16 cellular contexts compared by ENCODE assay signal in the genomic region with DNA sequence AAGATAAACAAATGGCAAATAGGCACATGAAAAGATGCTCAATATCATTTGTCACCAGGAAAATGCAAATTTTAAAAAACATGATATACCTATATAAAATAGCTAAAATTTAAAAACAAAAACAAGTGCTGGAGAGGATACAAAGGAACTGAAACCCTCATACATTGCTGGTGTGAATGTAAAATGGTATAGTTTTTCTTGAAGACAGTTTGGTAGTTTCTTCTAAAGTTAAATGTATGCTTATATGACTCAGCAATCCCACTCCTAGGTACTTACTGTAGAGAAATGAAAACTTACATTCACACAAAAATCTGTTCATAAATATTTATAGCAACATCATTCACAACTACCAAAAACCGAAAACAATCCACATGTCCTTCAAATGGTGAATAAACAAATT. TPM values are rescaled to one million over a fixed set of nuclear protein-coding genes. Genes with fewer than 3 reads are reported as not detected.
DNase-seq lines count a peak whose midpoint lies in the region; ATAC-seq, FAIRE-seq and TF ChIP-seq lines count a peak whose summit lies in the region.
"Had no signal": no experiment of that assay in that cellular context is flagged by ENCODE, and none has a peak within 500 bp of the region (broad histone marks: within the 10 kb centered on the region; RNA-seq: fewer than 3 reads in every experiment).

No MANE protein-coding gene starts in this region.

- H3K9me3 Mint-ChIP-seq in activated T-cell treated with anti-CD3 and anti-CD28 coated beads, Interleukin-2, amount 50 U/mL, for 72 hours: no peaks in the 10 kb centered on the region
- no peaks in the 10 kb centered on the region for H3K9me3 Mint-ChIP-seq in activated T-cell treated with anti-CD3 and anti-CD28 coated beads, Interleukin-2, amount 50 U/mL, for 4 hours
- H3K9me3 Mint-ChIP-seq in activated T-helper 2 cell treated with anti-CD3 and anti-CD28 coated beads, Interferon-gamma antibody, Interleukin-2, Interleukin-4, amounts not matched to agents 10 μg/mL and 5 μg/mL and 100 μg/mL, durations not matched to agents 14 hours and 24 hours and 36 hours: no peaks in the 10 kb centered on the region
- H3K9me3 Mint-ChIP-seq in activated naive CD8-positive, alpha-beta T cell treated with anti-CD3 and anti-CD28 coated beads for 36 hours: no peaks in the 10 kb centered on the region
- H3K9me3 Mint-ChIP-seq: CD4-positive, alpha-beta T cell had no signal

- H3K4me1 Mint-ChIP-seq in activated T-cell treated with anti-CD3 and anti-CD28 coated beads, Interleukin-2, amount 50 U/mL, for 72 hours (ENCODE audit: low read depth): peaks cover 15% of the 10 kb centered on the region
- peaks cover 6% of the 10 kb centered on the region for H3K4me1 Mint-ChIP-seq in activated T-cell treated with anti-CD3 and anti-CD28 coated beads, Interleukin-2, amount 50 U/mL, for 4 hours (ENCODE audit: low read depth)
- H3K4me1 Mint-ChIP-seq in activated T-helper 2 cell treated with anti-CD3 and anti-CD28 coated beads, Interferon-gamma antibody, Interleukin-2, Interleukin-4, amounts not matched to agents 10 μg/mL and 5 μg/mL and 100 μg/mL, durations not matched to agents 14 hours and 24 hours and 36 hours (ENCODE audit: low read depth): peaks cover 8% of the 10 kb centered on the region
- peaks cover 18% of the 10 kb centered on the region for H3K4me1 Mint-ChIP-seq in activated naive CD8-positive, alpha-beta T cell treated with anti-CD3 and anti-CD28 coated beads for 36 hours

- no peaks in the 10 kb centered on the region for H3K36me3 Mint-ChIP-seq in activated T-cell treated with anti-CD3 and anti-CD28 coated beads, Interleukin-2, amount 50 U/mL, for 72 hours (ENCODE audit: insufficient read depth in 2 of 2)
- H3K36me3 Mint-ChIP-seq in activated T-cell treated with anti-CD3 and anti-CD28 coated beads, Interleukin-2, amount 50 U/mL, for 4 hours (ENCODE audit: insufficient read depth): peaks cover 3% of the 10 kb centered on the region
- H3K36me3 Mint-ChIP-seq in activated T-helper 2 cell treated with anti-CD3 and anti-CD28 coated beads, Interferon-gamma antibody, Interleukin-2, Interleukin-4, amounts not matched to agents 10 μg/mL and 5 μg/mL and 100 μg/mL, durations not matched to agents 14 hours and 24 hours and 36 hours (ENCODE audit: low read depth): peaks cover 9% of the 10 kb centered on the region
- peaks cover 11% of the 10 kb centered on the region for H3K36me3 Mint-ChIP-seq in activated naive CD8-positive, alpha-beta T cell treated with anti-CD3 and anti-CD28 coated beads for 36 hours

- peak overlapping the region; percentile 54 for H3K27ac Mint-ChIP-seq in activated T-cell treated with anti-CD3 and anti-CD28 coated beads, Interleukin-2, amount 50 U/mL, for 72 hours
- peak overlapping the region; percentile 49 for H3K27ac Mint-ChIP-seq in activated T-helper 2 cell treated with anti-CD3 and anti-CD28 coated beads, Interferon-gamma antibody, Interleukin-2, Interleukin-4, amounts not matched to agents 10 μg/mL and 5 μg/mL and 100 μg/mL, durations not matched to agents 14 hours and 24 hours and 36 hours
- no peak overlapping the region for H3K27ac Mint-ChIP-seq in activated naive CD8-positive, alpha-beta T cell treated with anti-CD3 and anti-CD28 coated beads for 36 hours
- H3K27ac Mint-ChIP-seq: CD4-positive, alpha-beta T cell had no signal

- FAIRE-seq in GM18507 (lab: Jason Lieb, UNC): peak; percentile 74
- FAIRE-seq: A204.1 had no signal

- no peaks in the 10 kb centered on the region for H3K27me3 Mint-ChIP-seq in activated T-cell treated with anti-CD3 and anti-CD28 coated beads, Interleukin-2, amount 50 U/mL, for 72 hours (ENCODE audit: low read depth)
- no peaks in the 10 kb centered on the region for H3K27me3 Mint-ChIP-seq in activated T-cell treated with anti-CD3 and anti-CD28 coated beads, Interleukin-2, amount 50 U/mL, for 4 hours (ENCODE audit: low read depth)
- H3K27me3 Mint-ChIP-seq in activated T-helper 2 cell treated with anti-CD3 and anti-CD28 coated beads, Interferon-gamma antibody, Interleukin-2, Interleukin-4, amounts not matched to agents 10 μg/mL and 5 μg/mL and 100 μg/mL, durations not matched to agents 14 hours and 24 hours and 36 hours (ENCODE audit: low read depth): no peaks in the 10 kb centered on the region
- H3K27me3 Mint-ChIP-seq in activated naive CD8-positive, alpha-beta T cell treated with anti-CD3 and anti-CD28 coated beads for 36 hours: no peaks in the 10 kb centered on the region
- H3K27me3 Mint-ChIP-seq: CD4-positive, alpha-beta T cell had no signal

- TF ChIP-seq CTCF in omental fat pad (IDR thresholded peaks at IDR 0.05): no peak

- no peak for ATAC-seq in activated T-cell treated with anti-CD3 and anti-CD28 coated beads, Interleukin-2, amount 50 U/mL, for 72 hours (replicated peaks in 1 of 2)
- ATAC-seq in activated T-cell treated with anti-CD3 and anti-CD28 coated beads, Interleukin-2, amount 50 U/mL, for 4 hours: no peak
- ATAC-seq in sciatic nerve: no peak
- ATAC-seq in omental fat pad (ENCODE audit: low FRiP score): no peak

- no peak overlapping the region for H3K4me3 Mint-ChIP-seq in activated T-cell treated with anti-CD3 and anti-CD28 coated beads, Interleukin-2, amount 50 U/mL, for 72 hours
- H3K4me3 Mint-ChIP-seq in activated T-cell treated with anti-CD3 and anti-CD28 coated beads, Interleukin-2, amount 50 U/mL, for 4 hours: no peak overlapping the region
- H3K4me3 Mint-ChIP-seq in activated T-helper 2 cell treated with anti-CD3 and anti-CD28 coated beads, Interferon-gamma antibody, Interleukin-2, Interleukin-4, amounts not matched to agents 10 μg/mL and 5 μg/mL and 100 μg/mL, durations not matched to agents 14 hours and 24 hours and 36 hours (ENCODE audit: low read depth): no peak overlapping the region
- no peak overlapping the region for H3K4me3 Mint-ChIP-seq in activated naive CD8-positive, alpha-beta T cell treated with anti-CD3 and anti-CD28 coated beads for 36 hours
- H3K4me3 Mint-ChIP-seq: CD4-positive, alpha-beta T cell had no signal

- intact Hi-C loops in activated T-helper 2 cell treated with anti-CD3 and anti-CD28 coated beads, Interferon-gamma antibody, Interleukin-2, Interleukin-4, amounts not matched to agents 10 μg/mL and 5 μg/mL and 100 μg/mL, durations not matched to agents 14 hours and 24 hours and 36 hours (cut with micrococcal nuclease): no loop called here
- intact Hi-C loops in sciatic nerve (cut with DNase I): no loop called here

- no peak for DNase-seq in activated T-cell treated with anti-CD3 and anti-CD28 coated beads, Interleukin-2, amount 50 U/mL, for 72 hours
- no peak for DNase-seq in activated T-cell treated with anti-CD3 and anti-CD28 coated beads, Interleukin-2, amount 50 U/mL, for 4 hours
- DNase-seq in GM18507 (ENCODE audit: extremely low spot score, insufficient read length, low read depth) (no peak), ecto neural progenitor cell (ENCODE audit: low spot score) (no peak), sciatic nerve (ENCODE audit: low spot score) (no peak), omental fat pad (ENCODE audit: low spot score) (no peak)
- DNase-seq in activated T-helper 2 cell treated with anti-CD3 and anti-CD28 coated beads, Interferon-gamma antibody, Interleukin-2, Interleukin-4, amounts not matched to agents 10 μg/mL and 5 μg/mL and 100 μg/mL, durations not matched to agents 14 hours and 24 hours and 36 hours (ENCODE audit: low spot score): no peak
- DNase-seq in activated naive CD8-positive, alpha-beta T cell treated with anti-CD3 and anti-CD28 coated beads for 36 hours: no peak
- DNase-seq: CD4-positive, alpha-beta T cell; NCI-H1436; NCI-H2029; NCI-H2171; NCI-H526 had no signal

RNA-seq across cellular contexts. Expression of gene TAF12, which starts 11.2 kb away (rescaled TPM):
- total RNA-seq in activated T-cell treated with anti-CD3 and anti-CD28 coated beads, Interleukin-2, amount 50 U/mL, for 72 hours: 10 to 100 TPM; 23.9 to 28.7 TPM
- total RNA-seq in activated T-cell treated with anti-CD3 and anti-CD28 coated beads, Interleukin-2, amount 50 U/mL, for 4 hours: 10 to 100 TPM; 34.4 to 38.9 (median 36.5) TPM
- 30.8 and 32.0 TPM in 2 replicates for total RNA-seq in activated T-helper 2 cell treated with anti-CD3 and anti-CD28 coated beads, Interferon-gamma antibody, Interleukin-2, Interleukin-4, amounts not matched to agents 10 μg/mL and 5 μg/mL and 100 μg/mL, durations not matched to agents 14 hours and 24 hours and 36 hours
- total RNA-seq in sciatic nerve (17.7 TPM), omental fat pad (10 to 100 TPM; 15.0 to 22.5 (median 19.6) TPM)
- 10 to 100 TPM; 26.5 to 28.0 TPM for total RNA-seq in activated naive CD8-positive, alpha-beta T cell treated with anti-CD3 and anti-CD28 coated beads for 36 hours

RNA-seq across cellular contexts. Expression of gene RNU11, which starts 16.7 kb away (rescaled TPM):
- total RNA-seq in activated T-cell treated with anti-CD3 and anti-CD28 coated beads, Interleukin-2, amount 50 U/mL, for 72 hours: not detected
- total RNA-seq in activated T-cell treated with anti-CD3 and anti-CD28 coated beads, Interleukin-2, amount 50 U/mL, for 4 hours: not detected
- not detected in 2 replicates for total RNA-seq in activated T-helper 2 cell treated with anti-CD3 and anti-CD28 coated beads, Interferon-gamma antibody, Interleukin-2, Interleukin-4, amounts not matched to agents 10 μg/mL and 5 μg/mL and 100 μg/mL, durations not matched to agents 14 hours and 24 hours and 36 hours
- total RNA-seq in sciatic nerve (not detected), omental fat pad (not detected)
- not detected for total RNA-seq in activated naive CD8-positive, alpha-beta T cell treated with anti-CD3 and anti-CD28 coated beads for 36 hours
- total RNA-seq: CD4-positive, alpha-beta T cell; H4; M059J had no signal

RNA-seq across cellular contexts. Expression of gene GMEB1, which starts 36.9 kb away (rescaled TPM):
- 10 to 100 TPM; 18.9 to 19.6 TPM for total RNA-seq in activated T-cell treated with anti-CD3 and anti-CD28 coated beads, Interleukin-2, amount 50 U/mL, for 72 hours
- 10 to 100 TPM; 19.5 to 22.9 (median 20.8) TPM for total RNA-seq in activated T-cell treated with anti-CD3 and anti-CD28 coated beads, Interleukin-2, amount 50 U/mL, for 4 hours
- total RNA-seq in activated T-helper 2 cell treated with anti-CD3 and anti-CD28 coated beads, Interferon-gamma antibody, Interleukin-2, Interleukin-4, amounts not matched to agents 10 μg/mL and 5 μg/mL and 100 μg/mL, durations not matched to agents 14 hours and 24 hours and 36 hours: 24.8 and 26.0 TPM in 2 replicates
- total RNA-seq in sciatic nerve: 12.4 TPM
- 10 to 100 TPM in 3 of 4 donors, 1 to 10 TPM in 1; 7.0 to 14.4 (median 13.2) TPM for total RNA-seq in omental fat pad
- total RNA-seq in activated naive CD8-positive, alpha-beta T cell treated with anti-CD3 and anti-CD28 coated beads for 36 hours: 10 to 100 TPM; 25.3 to 26.6 TPM

RNA-seq across cellular contexts. Expression of gene RAB42, which starts 39.6 kb away (rescaled TPM):
- total RNA-seq in activated T-cell treated with anti-CD3 and anti-CD28 coated beads, Interleukin-2, amount 50 U/mL, for 72 hours: under 1 TPM in 1 of 2 donors, not detected in 1; 0.17 TPM
- not detected for total RNA-seq in activated T-cell treated with anti-CD3 and anti-CD28 coated beads, Interleukin-2, amount 50 U/mL, for 4 hours
- 0.34 TPM in 2 replicates for total RNA-seq in activated T-helper 2 cell treated with anti-CD3 and anti-CD28 coated beads, Interferon-gamma antibody, Interleukin-2, Interleukin-4, amounts not matched to agents 10 μg/mL and 5 μg/mL and 100 μg/mL, durations not matched to agents 14 hours and 24 hours and 36 hours
- total RNA-seq in sciatic nerve (5.8 TPM), omental fat pad (10 to 100 TPM in 1 of 4 donors, 1 to 10 TPM in 3; 3.4 to 10.6 (median 8.4) TPM)
- total RNA-seq in activated naive CD8-positive, alpha-beta T cell treated with anti-CD3 and anti-CD28 coated beads for 36 hours: not detected
- total RNA-seq: CD4-positive, alpha-beta T cell; H4 had no signal
